22 cellular contexts compared by ENCODE assay signal in genomic region chr2:104523921-104524320, GRCh38.
DNase-seq lines count a peak whose midpoint lies in the region; ATAC-seq and TF ChIP-seq lines count a peak whose summit lies in the region.
"Had no signal": no experiment of that assay in that cellular context is flagged by ENCODE, and none has a peak within 500 bp of the region (broad histone marks: within the 10 kb centered on the region; RNA-seq: fewer than 3 reads in every experiment).

No MANE protein-coding gene starts in this region.

- H3K36me3 ChIP-seq in mammary epithelial cell (ENCODE audit: insufficient read depth, low read length) = no peaks in the 10 kb centered on the region
- H3K36me3 ChIP-seq: BLaER1 had no signal

- POLR2A ChIA-PET in MCF 10A (lab: Yijun Ruan, JAX) = no interaction called here

- no TSS peak for BruUV-seq in MCF 10A (replicated peaks; lab: Mats Ljungman, UMichigan)
- no TSS peak for BruUV-seq in mammary epithelial cell (replicated peaks; lab: Mats Ljungman, UMichigan)

- H3K9me3 Mint-ChIP-seq in MCF 10A (ENCODE audit: unreplicated experiment) = peaks cover 7% of the 10 kb centered on the region
- H3K9me3 Mint-ChIP-seq: GM23338 had no signal

- no peak overlapping the region for H3K4me3 ChIP-seq in mammary epithelial cell (replicated peaks in 1 of 3; ENCODE audit: insufficient read depth in 1 of 3, low read depth in 2 of 3, low read length in 3 of 3)
- H3K4me3 ChIP-seq: BLaER1, GM12878, GM23338 had no signal

- no peaks in the 10 kb centered on the region for H3K79me2 ChIP-seq in mammary epithelial cell (ENCODE audit: insufficient read depth, low read length)

- no peak overlapping the region for H2AFZ ChIP-seq in mammary epithelial cell (ENCODE audit: low read depth, low read length)
- H2AFZ ChIP-seq: GM23338 had no signal

- H3K27ac Mint-ChIP-seq in MCF 10A (ENCODE audit: low read depth, unreplicated experiment) = no peak overlapping the region
- H3K27ac Mint-ChIP-seq: B cell; CD4-positive, CD25-positive, alpha-beta regulatory T cell; CD8-positive, alpha-beta T cell; GM23338; H9 had no signal

- no peaks in the 10 kb centered on the region for H4K20me1 ChIP-seq in mammary epithelial cell (ENCODE audit: insufficient read depth, low read length)
- H4K20me1 ChIP-seq: BLaER1 had no signal

- no peaks in the 10 kb centered on the region for H3K36me3 Mint-ChIP-seq in MCF 10A (ENCODE audit: insufficient read depth, unreplicated experiment)
- H3K36me3 Mint-ChIP-seq: CD4-positive, CD25-positive, alpha-beta regulatory T cell; CD8-positive, alpha-beta T cell had no signal

- H3K4me1 ChIP-seq in mammary epithelial cell (ENCODE audit: insufficient read depth, low read length) = no peaks in the 10 kb centered on the region
- H3K4me1 ChIP-seq: BLaER1, Caco-2 had no signal

- no peaks in the 10 kb centered on the region for H3K27me3 ChIP-seq in mammary epithelial cell (ENCODE audit: insufficient read depth, low read length)
- H3K27me3 ChIP-seq: BLaER1 had no signal

- no peak overlapping the region for H3K27ac ChIP-seq in mammary epithelial cell (ENCODE audit: insufficient read depth, low read depth, low read length)
- H3K27ac ChIP-seq: 22Rv1, BLaER1, C4-2B had no signal

- in situ Hi-C loops in mammary epithelial cell (cut with MboI; ENCODE audit: low sequenced_read_pairs in 2 of 2) = no loop called here

- CTCF ChIA-PET in MCF 10A (lab: Yijun Ruan, JAX) = no interaction called here
- CTCF ChIA-PET in mammary epithelial cell (lab: Charles Lee; ENCODE audit: low non-redundant PET) = no interaction called here

- peaks cover 95% of the 10 kb centered on the region for H3K27me3 Mint-ChIP-seq in MCF 10A (ENCODE audit: insufficient read depth, unreplicated experiment)
- H3K27me3 Mint-ChIP-seq: CD4-positive, CD25-positive, alpha-beta regulatory T cell had no signal

- no peak overlapping the region for H3K4me2 ChIP-seq in mammary epithelial cell (ENCODE audit: insufficient read depth, low read depth, low read length)
- H3K4me2 ChIP-seq: BLaER1, GM23338 had no signal

- H3K9ac ChIP-seq in mammary epithelial cell (ENCODE audit: insufficient read depth, low read length) = no peak overlapping the region
- H3K9ac ChIP-seq: BLaER1 had no signal

- peak; percentile 21 for DNase-seq in NK-92 treated with Interleukin-12 subunit alpha and Interleukin-12 subunit beta, amount 100 ng/mL, for 24 hours (lab: John Stamatoyannopoulos, UW)
- DNase-seq in NK-92 (lab: John Stamatoyannopoulos, UW; ENCODE audit: unreplicated experiment) (no peak), MCF 10A (ENCODE audit: unreplicated experiment) (peak; percentile 29), mammary epithelial cell (no peak), kidney tubule cell (ENCODE audit: low spot score) (peak; percentile 3)
- DNase-seq: Caco-2; CD4-positive, CD25-positive, alpha-beta regulatory T cell; CD8-positive, alpha-beta T cell; DMS153; DND-41; EL; GDM1; H9 had no signal

- TF ChIP-seq CTCF in MCF 10A (IDR thresholded peaks at IDR 0.05; ENCODE audit: unreplicated experiment) (no peak), mammary epithelial cell (conservative IDR thresholded peaks at IDR 0.05 in 1 of 2, IDR thresholded peaks at IDR 0.05 in 1 of 2; ENCODE audit: extremely low read depth in 1 of 2, insufficient read depth in 1 of 2, low read depth in 1 of 2, low read length in 2 of 2) (no peak)

- 56% methylated on average over 2 of the region's 2 CpGs for WGBS in mammary epithelial cell (ENCODE audit: low coverage, missing lambda C conversion rate)

- ATAC-seq in HG02885 (IDR thresholded peaks at IDR 0.05; ENCODE audit: poor library complexity, unreplicated experiment) (no peak), GM21390 (IDR thresholded peaks at IDR 0.05; ENCODE audit: unreplicated experiment) (no peak)
- ATAC-seq: CD8-positive, alpha-beta T cell; GM12878; GM23338; HCT116 had no signal

- no peak overlapping the region for H3K4me3 Mint-ChIP-seq in MCF 10A (ENCODE audit: unreplicated experiment)
- H3K4me3 Mint-ChIP-seq: B cell; CD4-positive, CD25-positive, alpha-beta regulatory T cell; CD8-positive, alpha-beta T cell; GM23338; H9 had no signal

- dilution Hi-C loops in mammary epithelial cell (cut with HindIII; ENCODE audit: low sequenced_read_pairs) = no loop called here

- H3K4me1 Mint-ChIP-seq in MCF 10A (ENCODE audit: insufficient read depth, unreplicated experiment) = no peaks in the 10 kb centered on the region
- H3K4me1 Mint-ChIP-seq: B cell had no signal

- peaks cover 14% of the 10 kb centered on the region for H3K9me3 ChIP-seq in mammary epithelial cell (replicated peaks; ENCODE audit: insufficient read depth, low read length)
- H3K9me3 ChIP-seq: BLaER1 had no signal

- intact Hi-C loops in MCF 10A (cut with micrococcal nuclease) (no loop called here), mammary epithelial cell (cut with micrococcal nuclease) (no loop called here)

Comparison
In these comparisons a context has a peak if more than half of its experiments do, and no peak if none do; other contexts are left out.
1. DNase-seq: peak in NK-92 treated with Interleukin-12 subunit alpha and Interleukin-12 subunit beta, amount 100 ng/mL, for 24 hours (single experiment), MCF 10A (single experiment) and kidney tubule cell (single experiment); none in NK-92 (single experiment) and mammary epithelial cell (single experiment).